ENCODE assay signal across 2 cellular contexts in the genomic region with DNA sequence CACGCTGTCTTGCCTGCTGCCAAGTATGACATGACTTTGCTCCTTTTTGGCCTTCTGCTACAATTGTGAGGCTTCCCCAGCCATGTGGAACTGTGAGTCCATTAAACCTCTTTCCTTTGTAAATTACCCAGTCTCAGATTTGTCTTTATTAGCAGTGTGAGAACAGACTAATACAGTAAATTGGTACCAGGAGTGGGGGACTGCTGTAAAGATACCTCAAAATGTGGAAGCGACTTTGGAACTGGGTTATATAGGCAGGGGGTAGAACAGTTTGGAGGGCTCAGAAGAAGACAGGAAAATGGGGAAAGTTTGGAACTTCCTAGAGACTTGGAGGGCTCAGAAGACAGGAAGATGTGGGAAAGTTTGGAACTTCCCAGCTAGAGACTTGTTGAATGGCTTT.
DNase-seq lines count a peak whose midpoint lies in the region; ATAC-seq, FAIRE-seq and TF ChIP-seq lines count a peak whose summit lies in the region.
"Not testable (repeated sequence)": the region's sequence is repeated elsewhere in the genome, so short reads cannot be mapped to it uniquely, and the experiment has no call there.

No MANE protein-coding gene starts in this region.

- not testable (repeated sequence) for BruUV-seq in K562 (replicated peaks; lab: Mats Ljungman, UMichigan)

- not testable (repeated sequence) for H3K9me1 ChIP-seq in K562 (ENCODE audit: control insufficient read depth, insufficient read depth, low read length)

- H3K4me1 ChIP-seq in HEK293 (ENCODE audit: control insufficient read depth, insufficient read depth, low read length); K562 (replicated peaks in 1 of 2; ENCODE audit: control insufficient read depth in 2 of 2, insufficient read depth in 2 of 2, low read length in 2 of 2): not testable (repeated sequence)

- TF ChIP-seq EP300 in K562 (IDR thresholded peaks at IDR 0.05; ENCODE audit: low read length) = not testable (repeated sequence)

- in situ Hi-C loops in K562 (cut with MboI) = not testable (repeated sequence)

- not testable (repeated sequence) for TF ChIP-seq CTCF in HEK293 (tag by site-specific recombination; IDR thresholded peaks at IDR 0.05); K562 (IDR thresholded peaks at IDR 0.05 in 2 of 3, conservative IDR thresholded peaks at IDR 0.05 in 1 of 3; ENCODE audit: insufficient read depth in 2 of 3, low read depth in 1 of 3, low read length in 3 of 3)

- POLR2A ChIA-PET in HEK293 (lab: Yijun Ruan, JAX); K562 (lab: Yijun Ruan, JAX): not testable (repeated sequence)

- CTCF ChIA-PET in HEK293 (lab: Yijun Ruan, JAX); K562 (lab: Yijun Ruan, JAX; ENCODE audit: low intra/inter-chr PET ratio): not testable (repeated sequence)

- H3K79me2 ChIP-seq in K562 (ENCODE audit: control insufficient read depth, insufficient read depth, low read length) = not testable (repeated sequence)

- TF ChIP-seq RAD21 in K562 (CRISPR knock-in tag; conservative IDR thresholded peaks at IDR 0.05 in 1 of 2, IDR thresholded peaks at IDR 0.05 in 1 of 2) = not testable (repeated sequence)

- FAIRE-seq in K562 (lab: Jason Lieb, UNC) = not testable (repeated sequence)

- H3K27ac ChIP-seq in HEK293 (ENCODE audit: extremely low read depth, low read depth, low read length); K562 (ENCODE audit: extremely low read depth, low read depth, low read length): not testable (repeated sequence)

- WGBS in K562 (ENCODE audit: insufficient coverage, low coverage, missing lambda C conversion rate) = 14% methylated on average over 2 of the region's 2 CpGs

- intact Hi-C loops in K562 (cut with micrococcal nuclease) = not testable (repeated sequence)

- not testable (repeated sequence) for H3K4me3 ChIP-seq in HEK293 (ENCODE audit: low read depth, low read length); K562

- not testable (repeated sequence) for H3K9ac ChIP-seq in K562 (ENCODE audit: insufficient read depth in 1 of 2, low read depth in 2 of 2, low read length in 2 of 2)

- H2AFZ ChIP-seq in K562 (ENCODE audit: low read depth, low read length) = not testable (repeated sequence)

- not testable (repeated sequence) for H3K36me3 ChIP-seq in HEK293 (ENCODE audit: control insufficient read depth in 2 of 2, insufficient read depth in 1 of 2, low read length in 2 of 2); K562 (ENCODE audit: control insufficient read depth, insufficient read depth, low read length)

- H3K9me3 ChIP-seq in HEK293 (ENCODE audit: control insufficient read depth, insufficient read depth, low read depth, low read length); K562 (replicated peaks; ENCODE audit: control insufficient read depth, insufficient read depth, low read depth, low read length): not testable (repeated sequence)

- H3K27me3 ChIP-seq in K562 (ENCODE audit: control insufficient read depth in 2 of 2, insufficient read depth in 2 of 2, low read length in 2 of 2) = not testable (repeated sequence)

- ATAC-seq in K562 = not testable (repeated sequence)

- not testable (repeated sequence) for H4K20me1 ChIP-seq in K562 (replicated peaks; ENCODE audit: control insufficient read depth, insufficient read depth, low read length)

- H3K4me2 ChIP-seq in K562 (ENCODE audit: insufficient read depth, low read length) = not testable (repeated sequence)

- not testable (repeated sequence) for DNase-seq in K562 (ENCODE audit: extremely low read depth in 1 of 4, low spot score in 3 of 4)

- TF ChIP-seq POLR2A in K562 (conservative IDR thresholded peaks at IDR 0.05) = not testable (repeated sequence)

TF ChIP-seq in HEK293, 187 proteins besides CTCF, POLR2A, EP300 and RAD21:
- TF ChIP-seq ZNF707 (tag by site-specific recombination; IDR thresholded peaks at IDR 0.05) = peak; percentile 72

TF ChIP-seq in K562, 482 proteins besides CTCF, POLR2A, EP300 and RAD21:
- peak; percentile 68; the same call in 1 of the 2 replicates for TF ChIP-seq ZNF707 (CRISPR knock-in tag; conservative IDR thresholded peaks at IDR 0.05)
